ENCODE assay signal across 20 cellular contexts in genomic region chr2:181397331-181397730, GRCh38. TPM values are rescaled to one million over a fixed set of nuclear protein-coding genes. Genes with fewer than 3 reads are reported as not detected.
DNase-seq lines count a peak whose midpoint lies in the region; FAIRE-seq and TF ChIP-seq lines count a peak whose summit lies in the region.
"Had no signal": no experiment of that assay in that cellular context is flagged by ENCODE, and none has a peak within 500 bp of the region (broad histone marks: within the 10 kb centered on the region; RNA-seq: fewer than 3 reads in every experiment).

No MANE protein-coding gene starts in this region.

- intact Hi-C loops in vagina (cut with DNase I) = no loop called here
- intact Hi-C loops in dorsolateral prefrontal cortex (cut with DNase I) = no loop called here

- no peak overlapping the region for H3K9ac ChIP-seq in Loucy (ENCODE audit: low read depth, low read length, poor library complexity, severe bottlenecking)

- H3K9me3 Mint-ChIP-seq in nephron = no peaks in the 10 kb centered on the region
- H3K9me3 Mint-ChIP-seq: CD14-positive monocyte, GM23338, HFFc6 had no signal

- H3K9me3 ChIP-seq in Loucy (ENCODE audit: insufficient read depth, low read depth, low read length) (no peaks in the 10 kb centered on the region), vagina (no peaks in the 10 kb centered on the region)
- H3K9me3 ChIP-seq: BE2C had no signal

- TF ChIP-seq CTCF in Loucy (conservative IDR thresholded peaks at IDR 0.05; ENCODE audit: low read length) = no peak
- TF ChIP-seq CTCF in nephron (IDR thresholded peaks at IDR 0.05; ENCODE audit: unreplicated experiment in 3 of 3) = no peak
- TF ChIP-seq CTCF in vagina (IDR thresholded peaks at IDR 0.05) = no peak
- TF ChIP-seq CTCF in dorsolateral prefrontal cortex (IDR thresholded peaks at IDR 0.05 in 54 of 56, conservative IDR thresholded peaks at IDR 0.05 in 2 of 56; ENCODE audit: low read depth in 1 of 56, partially characterized antibody in 56 of 56) = no peak

- in situ Hi-C loops in KBM-7 (cut with MboI; ENCODE audit: low pct_unique_long_range_greater_than_20kb, low sequenced_read_pairs) = no loop called here

- no peaks in the 10 kb centered on the region for H3K36me3 ChIP-seq in Loucy (ENCODE audit: insufficient read depth, low read length)
- no peaks in the 10 kb centered on the region for H3K36me3 ChIP-seq in vagina
- H3K36me3 ChIP-seq: BE2C had no signal

- H3K27me3 ChIP-seq in Loucy (ENCODE audit: insufficient read depth, low read length, poor library complexity, severe bottlenecking) (no peaks in the 10 kb centered on the region), vagina (no peaks in the 10 kb centered on the region), dorsolateral prefrontal cortex (no peaks in the 10 kb centered on the region)
- H3K27me3 ChIP-seq: BE2C had no signal

- no peaks in the 10 kb centered on the region for H3K79me2 ChIP-seq in Loucy (ENCODE audit: insufficient read depth, low read length)

- no peaks in the 10 kb centered on the region for H3K27me3 Mint-ChIP-seq in nephron (ENCODE audit: low read depth)
- H3K27me3 Mint-ChIP-seq: CD4-positive, alpha-beta memory T cell; IgD-negative memory B cell had no signal

- H3K4me1 Mint-ChIP-seq in nephron = peaks cover 27% of the 10 kb centered on the region

- peak; percentile 13 for FAIRE-seq in GM12891 (lab: Jason Lieb, UNC)
- FAIRE-seq: A204.1, H54, HepG2 had no signal

- no peak overlapping the region for H3K27ac ChIP-seq in vagina
- no peak overlapping the region for H3K27ac ChIP-seq in dorsolateral prefrontal cortex

- peak overlapping the region; percentile 69 to 85 (median 78) for H3K27ac Mint-ChIP-seq in nephron
- H3K27ac Mint-ChIP-seq: CD4-positive, alpha-beta memory T cell; GM23338; HFFc6 had no signal

- peak overlapping the region; percentile 58 for H3K4me2 ChIP-seq in Loucy (ENCODE audit: low read depth, low read length, poor library complexity, severe bottlenecking)
- H3K4me2 ChIP-seq: GM23338 had no signal

- no peak overlapping the region for H3K4me3 ChIP-seq in Loucy (ENCODE audit: low read length, poor library complexity, severe bottlenecking)
- H3K4me3 ChIP-seq in vagina = no peak overlapping the region
- H3K4me3 ChIP-seq in dorsolateral prefrontal cortex = no peak overlapping the region
- H3K4me3 ChIP-seq: GM23338 had no signal

- H3K36me3 Mint-ChIP-seq in nephron (ENCODE audit: low read depth) = no peaks in the 10 kb centered on the region
- H3K36me3 Mint-ChIP-seq: CD14-positive monocyte, IgD-negative memory B cell had no signal

- H3K4me1 ChIP-seq in Loucy (ENCODE audit: insufficient read depth, low read length, poor library complexity, severe bottlenecking) = peaks cover 67% of the 10 kb centered on the region
- H3K4me1 ChIP-seq in vagina = no peaks in the 10 kb centered on the region
- H3K4me1 ChIP-seq: BE2C had no signal

- no peaks in the 10 kb centered on the region for H4K20me1 ChIP-seq in Loucy (ENCODE audit: insufficient read depth, low read length, poor library complexity, severe bottlenecking)

- DNase-seq in GM12891 (ENCODE audit: insufficient read length, low spot score) (no peak), vagina (ENCODE audit: extremely low spot score in 2 of 2) (no peak), KBM-7 (no peak), dorsolateral prefrontal cortex (no peak), SHP77 treated with DMSO at 0.1 percent for 48 hours (lab: John Stamatoyannopoulos, UW) (no peak)
- DNase-seq: ACHN; BE2C; CD4-positive, alpha-beta memory T cell; DMS153; DMS79; HFFc6; KG1 had no signal

- no peak overlapping the region for H3K4me3 Mint-ChIP-seq in nephron
- H3K4me3 Mint-ChIP-seq: CD14-positive monocyte; CD4-positive, alpha-beta memory T cell; GM23338; HFFc6; IgD-negative memory B cell had no signal

- peaks cover 5% of the 10 kb centered on the region; the same call in 1 of the 2 replicates for H3F3A ChIP-seq in Loucy (ENCODE audit: low read depth)

- no peak overlapping the region for H2AFZ ChIP-seq in Loucy (ENCODE audit: low read length)
- H2AFZ ChIP-seq: GM23338 had no signal

- TF ChIP-seq POLR2A in GM12891 (IDR thresholded peaks at IDR 0.05; ENCODE audit: low read depth, low read length) (no peak), vagina (IDR thresholded peaks at IDR 0.05) (no peak)

- H3K9me2 ChIP-seq in Loucy (replicated peaks; ENCODE audit: low read depth, low read length) = no peaks in the 10 kb centered on the region

TF ChIP-seq in GM12891, 5 proteins besides CTCF, POLR2A, EP300 and RAD21:
- TF ChIP-seq POU2F2 (IDR thresholded peaks at IDR 0.05; ENCODE audit: low read depth, low read length) (no peak), TAF1 (IDR thresholded peaks at IDR 0.05; ENCODE audit: low read depth, low read length) (no peak), PAX5 (IDR thresholded peaks at IDR 0.05; ENCODE audit: insufficient read depth, low read length, severe bottlenecking) (no peak), POLR2AphosphoS5 (IDR thresholded peaks at IDR 0.05; ENCODE audit: low read depth, low read length) (no peak), SPI1 (IDR thresholded peaks at IDR 0.05; ENCODE audit: low read depth, low read length) (no peak)

RNA-seq across cellular contexts. Expression of gene ITGA4, which starts 59.9 kb away (rescaled TPM):
- polyA plus RNA-seq in GM12891 (2012; ENCODE audit: low read depth, missing spikeins) = 40.0 TPM
- total RNA-seq in vagina = 4.9 TPM
- total RNA-seq in dorsolateral prefrontal cortex = 10 to 100 TPM in 1 of 120 experiments, 1 to 10 TPM in 116, under 1 TPM in 3; 0.50 to 11.7 (median 2.7) TPM
- total RNA-seq: HepG2 had no signal
- polyA plus RNA-seq: HepG2 had no signal
